ENCODE assay signal across 1 cellular context in the genomic region with DNA sequence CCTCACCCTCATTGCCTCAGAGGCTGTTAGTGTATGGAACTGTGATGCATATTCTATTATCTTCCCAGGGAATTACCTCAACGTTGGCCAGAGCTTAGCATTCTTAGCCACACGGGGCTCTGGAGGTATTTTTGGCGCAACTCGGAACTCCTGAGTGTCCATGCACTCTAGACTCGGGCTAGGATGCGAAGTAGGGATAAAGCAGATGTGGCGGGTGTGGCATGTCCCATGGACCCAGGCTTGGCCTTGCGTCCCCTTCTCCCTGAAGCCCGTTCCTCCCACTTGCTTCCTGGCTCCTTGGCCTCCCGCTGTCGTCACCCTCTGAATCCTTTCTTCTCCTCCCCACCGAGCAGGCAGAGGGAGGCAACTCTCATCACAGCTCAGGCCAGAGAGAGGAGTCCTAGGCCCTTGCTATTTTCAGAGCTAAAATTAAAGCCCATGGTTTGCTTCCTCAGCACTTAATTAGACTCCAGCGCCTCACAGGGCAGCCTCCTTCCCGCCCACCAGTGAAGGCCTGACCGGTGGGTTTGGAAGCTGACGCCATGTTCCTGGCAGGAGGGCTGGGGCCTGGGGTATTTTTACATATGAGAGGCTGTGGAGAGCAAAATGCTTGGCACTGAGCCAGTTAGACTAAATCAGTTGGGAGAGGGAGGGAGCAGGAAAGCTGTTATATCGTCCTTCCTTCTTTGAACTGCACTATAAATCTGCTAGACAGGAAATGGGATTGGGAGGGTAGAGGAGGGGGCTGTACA.
TF ChIP-seq lines count a peak whose summit lies in the region.

No MANE protein-coding gene starts in this region.

TF ChIP-seq in K562, 482 proteins besides CTCF, POLR2A, EP300 and RAD21 (continued from another document):
- no peak for TF ChIP-seq ZNF507 (tag; conservative IDR thresholded peaks at IDR 0.05)
- TF ChIP-seq, protein P1, sequence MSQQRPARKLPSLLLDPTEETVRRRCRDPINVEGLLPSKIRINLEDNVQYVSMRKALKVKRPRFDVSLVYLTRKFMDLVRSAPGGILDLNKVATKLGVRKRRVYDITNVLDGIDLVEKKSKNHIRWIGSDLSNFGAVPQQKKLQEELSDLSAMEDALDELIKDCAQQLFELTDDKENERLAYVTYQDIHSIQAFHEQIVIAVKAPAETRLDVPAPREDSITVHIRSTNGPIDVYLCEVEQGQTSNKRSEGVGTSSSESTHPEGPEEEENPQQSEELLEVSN (IDR thresholded peaks at IDR 0.05; ENCODE audit: borderline replicate concordance in 1 of 2, extremely low read depth in 1 of 2, insufficient read depth in 1 of 2, insufficient read length in 1 of 2, low read depth in 1 of 2, low read length in 1 of 2, poor library complexity in 1 of 2, severe bottlenecking in 1 of 2): peak in 1 of 2 experiments; percentile 36
- no peak for TF ChIP-seq SREBF1 (IDR thresholded peaks at IDR 0.05; ENCODE audit: borderline replicate concordance, low read depth, low read length)
- TF ChIP-seq C11orf30 (IDR thresholded peaks at IDR 0.05; ENCODE audit: low read depth): peak; percentile 21; the same call in 1 of the 2 replicates
- TF ChIP-seq LCOR (CRISPR knock-in tag; IDR thresholded peaks at IDR 0.05): no peak
- no peak for TF ChIP-seq NFE2 (IDR thresholded peaks at IDR 0.05; ENCODE audit: low read depth)
- no peak for TF ChIP-seq PHF8 (IDR thresholded peaks at IDR 0.05; ENCODE audit: borderline replicate concordance, low read length)
TF ChIP-seq in K562: peak in this region for 5.
